ENCODE assay signal across 13 cellular contexts in the genomic region with DNA sequence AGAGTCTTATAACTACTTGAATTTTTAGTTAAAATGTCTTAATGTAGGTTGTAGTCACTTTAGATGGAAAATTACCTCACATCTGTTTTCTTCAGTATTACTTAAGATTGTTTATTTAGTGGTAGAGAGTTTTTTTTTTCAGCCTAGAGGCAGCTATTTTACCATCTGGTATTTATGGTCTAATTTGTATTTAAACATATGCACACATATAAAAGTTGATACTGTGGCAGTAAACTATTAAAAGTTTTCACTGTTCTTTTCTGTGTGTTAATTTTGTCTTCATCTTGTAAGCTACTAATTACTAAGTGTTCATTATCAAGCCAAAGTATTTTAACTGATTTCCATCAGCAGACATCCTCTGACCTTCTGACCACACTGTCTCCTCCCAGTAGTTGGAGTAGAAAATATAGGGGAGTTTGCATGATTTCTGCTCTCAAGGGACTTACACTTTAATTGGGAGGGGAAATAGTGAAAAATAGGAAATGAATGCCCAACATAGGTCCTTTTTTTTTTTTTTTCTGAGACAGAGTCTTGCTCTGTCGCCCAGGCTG. TPM values are rescaled to one million over a fixed set of nuclear protein-coding genes. Genes with fewer than 3 reads are reported as not detected.
DNase-seq lines count a peak whose midpoint lies in the region; ATAC-seq lines count a peak whose summit lies in the region.
"Had no signal": no experiment of that assay in that cellular context is flagged by ENCODE, and none has a peak within 500 bp of the region (broad histone marks: within the 10 kb centered on the region; RNA-seq: fewer than 3 reads in every experiment).

No MANE protein-coding gene starts in this region.

- H3K4me3 Mint-ChIP-seq in activated CD4-positive, alpha-beta T cell treated with anti-CD3 and anti-CD28 coated beads, Interleukin-2, amount 10 ng/mL, durations not matched to agents 7 days and 5 days: peak overlapping the region; percentile 15
- H3K4me3 Mint-ChIP-seq: nephron progenitor cell had no signal

- H3K27ac ChIP-seq in Karpas-422 (ENCODE audit: low read length): peak overlapping the region; percentile 47; the same call in 1 of the 2 replicates
- H3K27ac ChIP-seq: cardiac muscle cell had no signal

- H2AFZ ChIP-seq in Karpas-422 (ENCODE audit: low read length): no peak overlapping the region

- peak overlapping the region; percentile 84 for H3K27ac Mint-ChIP-seq in activated CD4-positive, alpha-beta T cell treated with anti-CD3 and anti-CD28 coated beads, Interleukin-2, amount 10 ng/mL, durations not matched to agents 7 days and 5 days
- H3K27ac Mint-ChIP-seq: nephron progenitor cell had no signal

- no peak for ATAC-seq in GM19463 (IDR thresholded peaks at IDR 0.05; ENCODE audit: unreplicated experiment)

- POLR2A ChIA-PET in activated CD4-positive, alpha-beta T cell treated with anti-CD3 and anti-CD28 coated beads, Interleukin-2, amount 10 ng/mL, durations not matched to agents 7 days and 5 days (lab: Charles Lee): interaction anchor here (0.7 kb wide), 1 partner anchor 19 kb away, joined by 3 read pairs; no protein-coding TSS in a partner anchor

- H3K9me2 ChIP-seq in Karpas-422 (replicated peaks; ENCODE audit: insufficient read depth, low read length): no peaks in the 10 kb centered on the region

- no peaks in the 10 kb centered on the region for H3K27me3 ChIP-seq in Karpas-422 (ENCODE audit: low read length)

- H3K4me1 Mint-ChIP-seq in activated CD4-positive, alpha-beta T cell treated with anti-CD3 and anti-CD28 coated beads, Interleukin-2, amount 10 ng/mL, durations not matched to agents 7 days and 5 days: peaks cover 76% of the 10 kb centered on the region

- H3K4me3 ChIP-seq in Karpas-422 (ENCODE audit: low read length): peak overlapping the region; percentile 29; the same call in 1 of the 2 replicates
- H3K4me3 ChIP-seq: cardiac muscle cell had no signal

- H4K20me1 ChIP-seq in Karpas-422 (ENCODE audit: insufficient read depth, low read depth, low read length): peaks cover 25% of the 10 kb centered on the region; the same call in 1 of the 2 replicates

- peaks cover 22% of the 10 kb centered on the region for H3K36me3 Mint-ChIP-seq in activated CD4-positive, alpha-beta T cell treated with anti-CD3 and anti-CD28 coated beads, Interleukin-2, amount 10 ng/mL, durations not matched to agents 7 days and 5 days (ENCODE audit: low read depth)

- H3K9me3 Mint-ChIP-seq in activated CD4-positive, alpha-beta T cell treated with anti-CD3 and anti-CD28 coated beads, Interleukin-2, amount 10 ng/mL, durations not matched to agents 7 days and 5 days: no peaks in the 10 kb centered on the region
- H3K9me3 Mint-ChIP-seq: nephron progenitor cell had no signal

- peaks cover 15% of the 10 kb centered on the region; the same call in 1 of the 2 replicates for H3K79me2 ChIP-seq in Karpas-422 (ENCODE audit: low read length)

- peaks cover 74% of the 10 kb centered on the region for H3K4me1 ChIP-seq in Karpas-422 (ENCODE audit: low read length)

- DNase-seq in activated CD4-positive, alpha-beta T cell treated with anti-CD3 and anti-CD28 coated beads, Interleukin-2, amount 10 ng/mL, durations not matched to agents 7 days and 5 days: no peak
- DNase-seq in activated CD4-positive, alpha-beta T cell treated with anti-CD3 and anti-CD28 coated beads, Interleukin-2, amount 50 U/mL, for 48 hours: no peak
- peak; percentile 69 for DNase-seq in Karpas-422
- DNase-seq in amniotic epithelial cell (ENCODE audit: low read depth): peak; percentile 17
- peak; percentile 59 for DNase-seq in renal cortical epithelial cell (ENCODE audit: low read depth)
- no peak for DNase-seq in SKM-1 (lab: John Stamatoyannopoulos, UW; ENCODE audit: unreplicated experiment)
- no peak for DNase-seq in AG20443 (ENCODE audit: low spot score)
- DNase-seq: glutamatergic neuron, NCI-H2029, nephron progenitor cell, RPMI8226 had no signal

- peak overlapping the region; percentile 19; the same call in 1 of the 2 replicates for H3K9ac ChIP-seq in Karpas-422 (ENCODE audit: low read length)

- no peaks in the 10 kb centered on the region for H3K27me3 Mint-ChIP-seq in activated CD4-positive, alpha-beta T cell treated with anti-CD3 and anti-CD28 coated beads, Interleukin-2, amount 10 ng/mL, durations not matched to agents 7 days and 5 days

- CTCF ChIA-PET in activated CD4-positive, alpha-beta T cell treated with anti-CD3 and anti-CD28 coated beads, Interleukin-2, amount 10 ng/mL, durations not matched to agents 7 days and 5 days (lab: Charles Lee): interaction anchor here (0.8 kb wide), 2 partner anchors 14 to 28 kb away, joined by 3 to 5 read pairs; no protein-coding TSS in a partner anchor

- H3K4me2 ChIP-seq in Karpas-422 (ENCODE audit: low read depth, low read length, poor library complexity, severe bottlenecking): peak overlapping the region; percentile 97

- H3K9me3 ChIP-seq in Karpas-422 (ENCODE audit: low read length): no peaks in the 10 kb centered on the region

- peaks cover 18% of the 10 kb centered on the region for H3K36me3 ChIP-seq in Karpas-422 (ENCODE audit: insufficient read depth, low read length)
- H3K36me3 ChIP-seq: cardiac muscle cell had no signal

RNA-seq across cellular contexts. Expression of a gene that starts 4.3 kb away (rescaled TPM):
- total RNA-seq in activated CD4-positive, alpha-beta T cell treated with anti-CD3 and anti-CD28 coated beads, Interleukin-2, amount 10 ng/mL, durations not matched to agents 7 days and 5 days: 10 to 100 TPM; 14.8 to 19.1 TPM
- 43.4 and 52.8 TPM in 2 replicates for total RNA-seq in Karpas-422 (2014; rRNA removed; shearing (Covaris generic); ENCODE audit: low replicate concordance)
- total RNA-seq in renal cortical epithelial cell: 11.6 and 69.3 TPM in 2 replicates

Comparison
In these comparisons a context has a peak if more than half of its experiments do, and no peak if none do; other contexts are left out.
1. DNase-seq: peak in Karpas-422 (single experiment), amniotic epithelial cell (single experiment) and renal cortical epithelial cell (single experiment); none in activated CD4-positive, alpha-beta T cell treated with anti-CD3 and anti-CD28 coated beads, Interleukin-2, amount 10 ng/mL, durations not matched to agents 7 days and 5 days (single experiment), activated CD4-positive, alpha-beta T cell treated with anti-CD3 and anti-CD28 coated beads, Interleukin-2, amount 50 U/mL, for 48 hours (0 of 2), SKM-1 (single experiment) and AG20443 (single experiment).